9 cellular contexts compared by ENCODE assay signal in the genomic region with DNA sequence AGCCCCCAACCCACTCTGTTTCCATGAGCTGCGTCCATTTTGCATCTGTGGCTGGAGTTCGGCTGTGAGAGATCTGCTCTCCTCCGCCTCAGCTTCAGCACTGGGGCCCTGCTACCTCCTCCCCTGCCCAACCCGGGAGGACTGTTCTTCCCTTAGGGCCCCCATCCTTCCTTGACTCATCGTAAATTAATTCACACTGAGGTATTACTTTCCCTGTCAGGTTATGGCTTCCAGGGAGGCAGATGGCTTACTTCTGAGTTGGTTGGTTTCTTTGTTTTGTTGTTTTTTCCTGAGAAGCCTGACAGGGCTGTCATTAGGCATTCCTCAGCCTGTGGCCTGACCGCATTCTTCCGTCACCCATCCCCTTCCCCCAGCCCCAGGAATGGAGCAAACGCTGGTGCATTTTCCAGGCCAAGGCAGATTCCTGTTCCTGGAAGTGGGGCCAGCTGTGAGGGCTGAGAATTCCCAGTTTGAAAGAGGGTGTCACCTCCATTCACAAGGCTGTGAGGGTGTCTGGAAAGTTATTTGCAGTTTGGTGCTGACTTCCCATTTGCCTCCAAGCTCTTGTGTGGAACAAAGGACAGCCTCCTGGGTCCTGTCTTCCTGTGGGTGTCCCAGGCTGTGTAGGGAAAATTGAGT. TPM values are rescaled to one million over a fixed set of nuclear protein-coding genes. Genes with fewer than 3 reads are reported as not detected.
DNase-seq lines count a peak whose midpoint lies in the region; ATAC-seq and TF ChIP-seq lines count a peak whose summit lies in the region.
"Had no signal": no experiment of that assay in that cellular context is flagged by ENCODE, and none has a peak within 500 bp of the region (broad histone marks: within the 10 kb centered on the region; RNA-seq: fewer than 3 reads in every experiment).

No MANE protein-coding gene starts in this region.

- peak overlapping the region; percentile 70 for H3K27ac ChIP-seq in HUES48 (ENCODE audit: low read depth, low read length)
- peak overlapping the region; percentile 96 to 97 for H3K27ac ChIP-seq in breast epithelium
- H3K27ac ChIP-seq in thymus (ENCODE audit: low read depth) = peak overlapping the region; percentile 56

- H3K4me3 ChIP-seq in HUES48 (ENCODE audit: low read depth, low read length) = peak overlapping the region; percentile 11; the same call in 1 of the 2 replicates
- H3K4me3 ChIP-seq in breast epithelium = peak overlapping the region in 1 of 3 donors; percentile 38
- H3K4me3 ChIP-seq in thymus (ENCODE audit: low read length) = no peak overlapping the region

- TF ChIP-seq CTCF in breast epithelium (IDR thresholded peaks at IDR 0.05) = no peak

- H3K36me3 ChIP-seq in HUES48 (ENCODE audit: control insufficient read depth, insufficient read depth, low read length) (no peaks in the 10 kb centered on the region), breast epithelium (no peaks in the 10 kb centered on the region), thymus (ENCODE audit: control insufficient read depth, insufficient read depth) (peaks cover 8% of the 10 kb centered on the region)

- 76% methylated on average over 8 of the region's 8 CpGs for WGBS in thymus

- DNase-seq in breast epithelium (ENCODE audit: low spot score in 2 of 2) = peak; percentile 81 to 86
- DNase-seq in left kidney (ENCODE audit: low read depth, low spot score) = peak; percentile 98
- DNase-seq in stimulated activated naive CD4-positive, alpha-beta T cell (lab: John Stamatoyannopoulos, UW) = no peak
- no peak for DNase-seq in stimulated activated naive CD8-positive, alpha-beta T cell treated with anti-CD3 and anti-CD28 coated beads, Interleukin-15, Interleukin-2, amounts not matched to agents 100 U/mL and 50 U/mL, for 24 hours
- DNase-seq in NCI-H345 (lab: John Stamatoyannopoulos, UW) = no peak
- DNase-seq in HuH-7 (ENCODE audit: low spot score) = no peak
- DNase-seq: naive B cell had no signal

- H3K27me3 ChIP-seq in HUES48 (ENCODE audit: control insufficient read depth, insufficient read depth, low read length) = no peaks in the 10 kb centered on the region
- no peaks in the 10 kb centered on the region for H3K27me3 ChIP-seq in breast epithelium
- H3K27me3 ChIP-seq in thymus (ENCODE audit: control insufficient read depth, insufficient read depth) = no peaks in the 10 kb centered on the region

- H3K9ac ChIP-seq in HUES48 (ENCODE audit: low read depth, low read length) = no peak overlapping the region

- no peaks in the 10 kb centered on the region for H3K9me3 ChIP-seq in HUES48 (ENCODE audit: control insufficient read depth, insufficient read depth, low read length)
- peaks cover 0 to 5% of the 10 kb centered on the region in 2 donors for H3K9me3 ChIP-seq in breast epithelium
- peaks cover 6% of the 10 kb centered on the region for H3K9me3 ChIP-seq in thymus (ENCODE audit: control insufficient read depth)

- H3K4me1 ChIP-seq in HUES48 (ENCODE audit: control insufficient read depth, insufficient read depth, low read length) (peaks cover 25% of the 10 kb centered on the region), breast epithelium (peaks cover 13 to 18% of the 10 kb centered on the region in 2 donors), thymus (ENCODE audit: control insufficient read depth, insufficient read depth, low read length) (peaks cover 2% of the 10 kb centered on the region)

- no peak for ATAC-seq in stimulated activated naive CD8-positive, alpha-beta T cell treated with anti-CD3 and anti-CD28 coated beads, Interleukin-15, Interleukin-2, amounts not matched to agents 100 U/mL and 50 U/mL, for 24 hours

- intact Hi-C loops in breast epithelium (cut with DNase I; ENCODE audit: low total_unique reads) = no loop called here

- no peak for TF ChIP-seq POLR2A in breast epithelium (IDR thresholded peaks at IDR 0.05)

RNA-seq across cellular contexts. Expression of a gene that starts 11.6 kb away (rescaled TPM):
- total RNA-seq in breast epithelium = not detected
- polyA plus RNA-seq in thymus = 6.7 TPM

RNA-seq across cellular contexts. Expression of a gene that starts 24.1 kb away (rescaled TPM):
- total RNA-seq in breast epithelium = under 1 TPM in 2 of 3 donors, not detected in 1; 0.73 to 0.96 TPM
- 0.21 TPM for polyA plus RNA-seq in thymus

Comparison
In these comparisons a context has a peak if more than half of its experiments do, and no peak if none do; other contexts are left out.
1. DNase-seq: peak in breast epithelium (2 of 2) and left kidney (single experiment); none in stimulated activated naive CD4-positive, alpha-beta T cell (0 of 6), stimulated activated naive CD8-positive, alpha-beta T cell treated with anti-CD3 and anti-CD28 coated beads, Interleukin-15, Interleukin-2, amounts not matched to agents 100 U/mL and 50 U/mL, for 24 hours (single experiment), NCI-H345 (single experiment) and HuH-7 (single experiment).
2. Peak in every context shown above with its lines, with median percentiles within 50 percentile points of each other: H3K27ac ChIP-seq.